19 cellular contexts compared by ENCODE assay signal in genomic region chr12:46609671-46610070, GRCh38.
A peak's percentile ranks its signal among the peaks of the same experiment; 100 is the strongest.
DNase-seq lines count a peak whose midpoint lies in the region; ATAC-seq and TF ChIP-seq lines count a peak whose summit lies in the region.
"Had no signal": no experiment of that assay in that cellular context is flagged by ENCODE, and none has a peak within 500 bp of the region (broad histone marks: within the 10 kb centered on the region; RNA-seq: fewer than 3 reads in every experiment).

No MANE protein-coding gene starts in this region.

- no peak for TF ChIP-seq POLR2A in upper lobe of left lung (IDR thresholded peaks at IDR 0.05)

- no peaks in the 10 kb centered on the region for H3K9me2 ChIP-seq in SK-N-SH

- H3K9me3 ChIP-seq in SK-N-SH = no peaks in the 10 kb centered on the region
- H3K9me3 ChIP-seq in DND-41 (ENCODE audit: insufficient read depth, low read length, severe bottlenecking) = peaks cover under 1% of the 10 kb centered on the region
- H3K9me3 ChIP-seq in upper lobe of left lung = no peaks in the 10 kb centered on the region
- H3K9me3 ChIP-seq: testis had no signal

- peak overlapping the region; percentile 60 for H3K4me3 Mint-ChIP-seq in activated CD8-positive, alpha-beta T cell treated with anti-CD3 and anti-CD28 coated beads, Interleukin-2, amount 10 ng/mL, durations not matched to agents 7 days and 5 days
- peak overlapping the region in 9 of 10 donors; percentile 48 to 87 (median 76) for H3K4me3 Mint-ChIP-seq in naive thymus-derived CD8-positive, alpha-beta T cell
- H3K4me3 Mint-ChIP-seq: B cell; dendritic cell treated with granulocyte-macrophage colony-stimulating factor and Interleukin-4, amounts not matched to agents 40 ng/mL and 50 ng/mL, for 4 days had no signal

- peaks cover 27% of the 10 kb centered on the region for H3K9me3 Mint-ChIP-seq in activated CD8-positive, alpha-beta T cell treated with anti-CD3 and anti-CD28 coated beads, Interleukin-2, amount 10 ng/mL, durations not matched to agents 7 days and 5 days (ENCODE audit: insufficient read depth)
- peaks cover 0 to 20% (median 3%) of the 10 kb centered on the region in 9 donors for H3K9me3 Mint-ChIP-seq in naive thymus-derived CD8-positive, alpha-beta T cell

- peaks cover 14% of the 10 kb centered on the region for H3F3A ChIP-seq in SK-N-SH (replicated peaks; ENCODE audit: insufficient read depth)

- H3K4me3 ChIP-seq in SK-N-SH (ENCODE audit: low read depth in 2 of 2, low read length in 1 of 2) (no peak overlapping the region), DND-41 (ENCODE audit: low read depth in 1 of 2, low read length in 2 of 2) (no peak overlapping the region), upper lobe of left lung (no peak overlapping the region)
- H3K4me3 ChIP-seq: testis had no signal

- CTCF ChIA-PET in SK-N-SH (lab: Yijun Ruan, JAX) = no interaction called here
- CTCF ChIA-PET in activated CD8-positive, alpha-beta T cell treated with anti-CD3 and anti-CD28 coated beads, Interleukin-2, amount 10 ng/mL, durations not matched to agents 7 days and 5 days (lab: Charles Lee) = interaction anchor here (0.9 to 1.2 kb wide), 3 partner anchors 10 to 52 kb away, joined by 3 read pairs; no protein-coding TSS in a partner anchor

- TF ChIP-seq EP300 in SK-N-SH (IDR thresholded peaks at IDR 0.05; ENCODE audit: borderline replicate concordance in 1 of 2, low read depth in 1 of 2, low read length in 1 of 2) (no peak), upper lobe of left lung (IDR thresholded peaks at IDR 0.05) (no peak)

- H3K27me3 ChIP-seq in SK-N-SH (ENCODE audit: insufficient read depth) = no peaks in the 10 kb centered on the region
- H3K27me3 ChIP-seq in DND-41 (ENCODE audit: insufficient read depth, low read length, poor library complexity) = no peaks in the 10 kb centered on the region
- no peaks in the 10 kb centered on the region for H3K27me3 ChIP-seq in upper lobe of left lung
- H3K27me3 ChIP-seq: brain microvascular endothelial cell, testis had no signal

- H3K4me1 Mint-ChIP-seq in activated CD8-positive, alpha-beta T cell treated with anti-CD3 and anti-CD28 coated beads, Interleukin-2, amount 10 ng/mL, durations not matched to agents 7 days and 5 days (ENCODE audit: low read depth) = peaks cover 27% of the 10 kb centered on the region
- H3K4me1 Mint-ChIP-seq in naive thymus-derived CD8-positive, alpha-beta T cell = peaks cover 40 to 58% (median 48%) of the 10 kb centered on the region in 4 donors
- H3K4me1 Mint-ChIP-seq: B cell had no signal

- H4K20me1 ChIP-seq in SK-N-SH (ENCODE audit: insufficient read depth) (no peaks in the 10 kb centered on the region), DND-41 (ENCODE audit: insufficient read depth, low read length) (no peaks in the 10 kb centered on the region)

- H3K27ac ChIP-seq in SK-N-SH (ENCODE audit: low read depth in 2 of 2, low read length in 1 of 2) = peak overlapping the region in 1 of 2 experiments; percentile 83; a peak in 2 of 4 replicates
- H3K27ac ChIP-seq in DND-41 (ENCODE audit: low read length) = peak overlapping the region; percentile 60
- H3K27ac ChIP-seq in upper lobe of left lung = no peak overlapping the region
- H3K27ac ChIP-seq: 22Rv1, brain microvascular endothelial cell, epithelial cell of prostate had no signal

- ATAC-seq in SK-N-SH treated with all-trans-retinoic acid at 6 μM for 48 hours (no peak), DND-41 (ENCODE audit: insufficient read depth, low read depth) (no peak; the same call in 1 of the 3 replicates), HG02571 (IDR thresholded peaks at IDR 0.05; ENCODE audit: unreplicated experiment) (no peak), upper lobe of left lung (ENCODE audit: low FRiP score in 2 of 2) (no peak)
- no peak for ATAC-seq in activated CD8-positive, alpha-beta T cell treated with anti-CD3 and anti-CD28 coated beads, Interleukin-2, amount 10 ng/mL, durations not matched to agents 7 days and 5 days
- ATAC-seq in naive thymus-derived CD8-positive, alpha-beta T cell = no peak

- no peak for TF ChIP-seq CTCF in SK-N-SH (IDR thresholded peaks at IDR 0.05)
- TF ChIP-seq CTCF in DND-41 (IDR thresholded peaks at IDR 0.05; ENCODE audit: borderline replicate concordance, extremely low read depth, low read length, poor library complexity, severe bottlenecking) = no peak
- no peak for TF ChIP-seq CTCF in upper lobe of left lung (IDR thresholded peaks at IDR 0.05)

- H3K36me3 Mint-ChIP-seq in activated CD8-positive, alpha-beta T cell treated with anti-CD3 and anti-CD28 coated beads, Interleukin-2, amount 10 ng/mL, durations not matched to agents 7 days and 5 days (ENCODE audit: low read depth) = peaks cover 55% of the 10 kb centered on the region
- H3K36me3 Mint-ChIP-seq in naive thymus-derived CD8-positive, alpha-beta T cell = peaks cover 3 to 22% (median 7%) of the 10 kb centered on the region in 3 donors

- H3K27me3 Mint-ChIP-seq in activated CD8-positive, alpha-beta T cell treated with anti-CD3 and anti-CD28 coated beads, Interleukin-2, amount 10 ng/mL, durations not matched to agents 7 days and 5 days (ENCODE audit: low read depth) = no peaks in the 10 kb centered on the region
- H3K27me3 Mint-ChIP-seq in naive thymus-derived CD8-positive, alpha-beta T cell = no peaks in the 10 kb centered on the region
- H3K27me3 Mint-ChIP-seq: B cell; dendritic cell treated with granulocyte-macrophage colony-stimulating factor and Interleukin-4, amounts not matched to agents 40 ng/mL and 50 ng/mL, for 4 days had no signal

- TF ChIP-seq RAD21 in SK-N-SH (IDR thresholded peaks at IDR 0.05; ENCODE audit: low read length) = no peak

- DNase-seq in SK-N-SH (no peak), DND-41 (no peak), COLO829 (ENCODE audit: low spot score) (no peak), upper lobe of left lung (no peak)
- DNase-seq in activated CD8-positive, alpha-beta T cell treated with anti-CD3 and anti-CD28 coated beads, Interleukin-2, amount 10 ng/mL, durations not matched to agents 7 days and 5 days = no peak
- DNase-seq in naive thymus-derived CD8-positive, alpha-beta T cell = no peak
- DNase-seq: activated naive CD4-positive, alpha-beta T cell; brain microvascular endothelial cell; foreskin melanocyte; GF-D8; kidney glomerular epithelial cell; NCI-H146; testis had no signal

- no peaks in the 10 kb centered on the region for H3K36me3 ChIP-seq in SK-N-SH (replicated peaks in 1 of 2; ENCODE audit: control insufficient read depth in 1 of 2, insufficient read depth in 2 of 2, low read length in 1 of 2)
- no peaks in the 10 kb centered on the region for H3K36me3 ChIP-seq in DND-41 (ENCODE audit: insufficient read depth, low read length)
- H3K36me3 ChIP-seq in upper lobe of left lung = no peaks in the 10 kb centered on the region
- H3K36me3 ChIP-seq: brain microvascular endothelial cell had no signal

- 94% methylated on average over 2 of the region's 2 CpGs for WGBS in SK-N-SH (ENCODE audit: low lambda C conversion rate)
- WGBS in upper lobe of left lung, 2 donors = 89 to 95% methylated on average over 2 of the region's 2 CpGs

- H3K9ac ChIP-seq in SK-N-SH (no peak overlapping the region), DND-41 (ENCODE audit: low read depth, low read length) (no peak overlapping the region)

- H3K79me2 ChIP-seq in SK-N-SH (ENCODE audit: insufficient read depth) (no peaks in the 10 kb centered on the region), DND-41 (ENCODE audit: insufficient read depth, low read length) (no peaks in the 10 kb centered on the region)

- POLR2A ChIA-PET in SK-N-SH (lab: Yijun Ruan, JAX) = no interaction called here
- POLR2A ChIA-PET in activated CD8-positive, alpha-beta T cell treated with anti-CD3 and anti-CD28 coated beads, Interleukin-2, amount 10 ng/mL, durations not matched to agents 7 days and 5 days (lab: Charles Lee) = interaction anchor here (1.2 kb wide), 1 partner anchor 51 kb away, joined by 3 read pairs; no protein-coding TSS in a partner anchor
- POLR2A ChIA-PET in naive thymus-derived CD8-positive, alpha-beta T cell (lab: Charles Lee) = interaction anchor here (0.6 to 2.5 kb wide), 8 partner anchors 11 to 451 kb away, joined by 4 to 26 read pairs (median 6); partner anchors contain the start of gene SLC38A1

- H3K4me1 ChIP-seq in SK-N-SH (ENCODE audit: control insufficient read depth in 1 of 2, insufficient read depth in 2 of 2, low read depth in 1 of 2, low read length in 1 of 2) = peaks cover 0 to 9% of the 10 kb centered on the region in 2 experiments; a peak in 2 of 4 replicates
- peaks cover 22% of the 10 kb centered on the region for H3K4me1 ChIP-seq in DND-41 (ENCODE audit: insufficient read depth, low read length)
- H3K4me1 ChIP-seq in upper lobe of left lung = peaks cover 0 to 5% (median 0%) of the 10 kb centered on the region in 4 donors

- peak overlapping the region; percentile 85 for H3K27ac Mint-ChIP-seq in activated CD8-positive, alpha-beta T cell treated with anti-CD3 and anti-CD28 coated beads, Interleukin-2, amount 10 ng/mL, durations not matched to agents 7 days and 5 days
- peak overlapping the region; percentile 54 to 94 (median 84) for H3K27ac Mint-ChIP-seq in naive thymus-derived CD8-positive, alpha-beta T cell
- H3K27ac Mint-ChIP-seq: B cell; dendritic cell treated with granulocyte-macrophage colony-stimulating factor and Interleukin-4, amounts not matched to agents 40 ng/mL and 50 ng/mL, for 4 days had no signal

- H2AFZ ChIP-seq in SK-N-SH (ENCODE audit: low read depth) (no peak overlapping the region; the same call in 1 of the 2 replicates), DND-41 (ENCODE audit: low read depth, low read length) (no peak overlapping the region)

- peak overlapping the region; percentile 40; the same call in 1 of the 2 replicates for H3K4me2 ChIP-seq in SK-N-SH
- H3K4me2 ChIP-seq in DND-41 (ENCODE audit: insufficient read depth, low read length) = peak overlapping the region; percentile 35; the same call in 1 of the 2 replicates

TF ChIP-seq in SK-N-SH, 30 proteins besides CTCF, POLR2A, EP300 and RAD21 (continues in another document):
- no peak for TF ChIP-seq NRF1 (IDR thresholded peaks at IDR 0.05; ENCODE audit: low read depth, low read length)
- TF ChIP-seq FOXJ3 (CRISPR knock-in tag; IDR thresholded peaks at IDR 0.05) = no peak

TF ChIP-seq in SK-N-SH treated with all-trans-retinoic acid at 6 μM for 48 hours, 23 proteins besides CTCF, POLR2A, EP300 and RAD21 (continues in another document):
- TF ChIP-seq ZNF8 (CRISPR knock-in tag; IDR thresholded peaks at IDR 0.05) (no peak), ZFP3 (CRISPR knock-in tag; IDR thresholded peaks at IDR 0.05) (no peak), ARNTL (CRISPR knock-in tag; IDR thresholded peaks at IDR 0.05; ENCODE audit: borderline replicate concordance, low read depth) (no peak), ESRRG (CRISPR knock-in tag; IDR thresholded peaks at IDR 0.05) (no peak), ISL1 (CRISPR knock-in tag; IDR thresholded peaks at IDR 0.05) (no peak), CSDC2 (CRISPR knock-in tag; IDR thresholded peaks at IDR 0.05) (no peak)
